Comparison of ENCODE assay signal across 16 cellular contexts in genomic region chr7:104127204-104127603, GRCh38.
"Had no signal": no experiment of that assay in that cellular context is flagged by ENCODE, and none has a peak within 500 bp of the region (broad histone marks: within the 10 kb centered on the region; RNA-seq: fewer than 3 reads in every experiment).

No MANE protein-coding gene starts in this region.

- ATAC-seq: left lobe of liver had no signal

- H3K27ac ChIP-seq: adrenal gland, ovary, spleen, suprapubic skin had no signal

- H3K27me3 Mint-ChIP-seq: activated CD4-positive, alpha-beta memory T cell treated with anti-CD3 and anti-CD28 coated beads, Interleukin-2, amount 10 ng/mL, durations not matched to agents 7 days and 5 days; activated T-cell treated with anti-CD3 and anti-CD28 coated beads, Interleukin-2, amount 50 U/mL, for 24 hours; naive B cell; stimulated activated naive CD8-positive, alpha-beta T cell treated with anti-CD3 and anti-CD28 coated beads, Interleukin-15, Interleukin-2, amounts not matched to agents 100 ng/mL and 50 ng/mL, for 24 hours had no signal

- H3K4me1 ChIP-seq: adrenal gland, spleen, suprapubic skin had no signal

- H3K4me1 Mint-ChIP-seq: activated CD4-positive, alpha-beta memory T cell treated with anti-CD3 and anti-CD28 coated beads, Interleukin-2, amount 10 ng/mL, durations not matched to agents 7 days and 5 days; naive B cell had no signal

- H3K27ac Mint-ChIP-seq: activated CD4-positive, alpha-beta memory T cell treated with anti-CD3 and anti-CD28 coated beads, Interleukin-2, amount 10 ng/mL, durations not matched to agents 7 days and 5 days; activated T-cell treated with anti-CD3 and anti-CD28 coated beads, Interleukin-2, amount 50 U/mL, for 24 hours; stimulated activated naive CD8-positive, alpha-beta T cell treated with anti-CD3 and anti-CD28 coated beads, Interleukin-15, Interleukin-2, amounts not matched to agents 100 ng/mL and 50 ng/mL, for 24 hours had no signal

- H3K9me3 Mint-ChIP-seq: activated CD4-positive, alpha-beta memory T cell treated with anti-CD3 and anti-CD28 coated beads, Interleukin-2, amount 10 ng/mL, durations not matched to agents 7 days and 5 days had no signal

- DNase-seq: activated CD4-positive, alpha-beta memory T cell treated with anti-CD3 and anti-CD28 coated beads, Interleukin-2, amount 10 ng/mL, durations not matched to agents 7 days and 5 days; activated CD4-positive, alpha-beta T cell treated with anti-CD3 and anti-CD28 coated beads for 4 hours; activated effector memory CD4-positive, alpha-beta T cell treated with Interleukin-2 at 50 U/mL for 16 hours; activated naive CD4-positive, alpha-beta T cell treated with anti-CD3 and anti-CD28 coated beads, Interleukin-2, amount 50 U/mL, for 16 hours; activated T-cell treated with anti-CD3 and anti-CD28 coated beads, Interleukin-2, amount 50 U/mL, for 24 hours; adrenal gland; hippocampal formation; mammary epithelial cell; naive B cell; ovary; spleen; trophoblast cell had no signal

- H3K9me3 ChIP-seq: ovary, spleen, suprapubic skin had no signal

- H3K4me3 Mint-ChIP-seq: activated CD4-positive, alpha-beta memory T cell treated with anti-CD3 and anti-CD28 coated beads, Interleukin-2, amount 10 ng/mL, durations not matched to agents 7 days and 5 days; activated T-cell treated with anti-CD3 and anti-CD28 coated beads, Interleukin-2, amount 50 U/mL, for 24 hours; naive B cell; stimulated activated naive CD8-positive, alpha-beta T cell treated with anti-CD3 and anti-CD28 coated beads, Interleukin-15, Interleukin-2, amounts not matched to agents 100 ng/mL and 50 ng/mL, for 24 hours had no signal

- H3K4me3 ChIP-seq: adrenal gland, cardiac muscle cell, ovary, spleen, suprapubic skin had no signal

- H3K36me3 ChIP-seq: cardiac muscle cell, ovary had no signal

- H3K27me3 ChIP-seq: adrenal gland, cardiac muscle cell, ovary, spleen, suprapubic skin had no signal
